ENCODE assay signal across 12 cellular contexts in genomic region chr5:173094012-173094661, GRCh38. TPM values are rescaled to one million over a fixed set of nuclear protein-coding genes. Genes with fewer than 3 reads are reported as not detected.
DNase-seq lines count a peak whose midpoint lies in the region; ATAC-seq and TF ChIP-seq lines count a peak whose summit lies in the region.
"Had no signal": no experiment of that assay in that cellular context is flagged by ENCODE, and none has a peak within 500 bp of the region (broad histone marks: within the 10 kb centered on the region; RNA-seq: fewer than 3 reads in every experiment).

No MANE protein-coding gene starts in this region.

- H3K79me2 ChIP-seq in PC-3 (ENCODE audit: low read length) = no peaks in the 10 kb centered on the region
- H3K79me2 ChIP-seq in fibroblast of lung (ENCODE audit: control insufficient read depth, insufficient read depth, low read length) = no peaks in the 10 kb centered on the region

- peaks cover 18% of the 10 kb centered on the region for H3K36me3 Mint-ChIP-seq in osteocyte (ENCODE audit: unreplicated experiment)

- in situ Hi-C loops in Caki2 (cut with HindIII; ENCODE audit: low pct_unique_long_range_greater_than_20kb, low sequenced_read_pairs) = no loop called here

- peak overlapping the region; percentile 61 for H3K27ac Mint-ChIP-seq in osteocyte (ENCODE audit: unreplicated experiment)

- H3K9ac ChIP-seq in PC-3 (ENCODE audit: low read length) = no peak overlapping the region
- H3K9ac ChIP-seq in fibroblast of lung (ENCODE audit: insufficient read depth, low read length) = no peak overlapping the region

- no peaks in the 10 kb centered on the region for H3K9me3 Mint-ChIP-seq in osteocyte (ENCODE audit: unreplicated experiment)
- H3K9me3 Mint-ChIP-seq: activated B cell treated with CpG ODN at 0.5 μM for 24 hours had no signal

- H4K20me1 ChIP-seq in PC-3 (ENCODE audit: low read length) = no peaks in the 10 kb centered on the region
- H4K20me1 ChIP-seq in fibroblast of lung (ENCODE audit: control insufficient read depth, extremely low read depth, insufficient read depth, low read length) = no peaks in the 10 kb centered on the region

- H3K36me3 ChIP-seq in PC-3 (ENCODE audit: low read depth, low read length) (no peaks in the 10 kb centered on the region), fibroblast of lung (ENCODE audit: control insufficient read depth, insufficient read depth, low read length) (no peaks in the 10 kb centered on the region)
- H3K36me3 ChIP-seq: colonic mucosa had no signal

- no TSS peak for BruUV-seq in PC-3 (replicated peaks; lab: Mats Ljungman, UMichigan)

- H3K4me1 ChIP-seq in PC-3 (ENCODE audit: insufficient read depth, low read length) (peaks cover 12% of the 10 kb centered on the region), fibroblast of lung (ENCODE audit: control insufficient read depth, extremely low read depth, insufficient read depth, low read length) (peaks cover 4% of the 10 kb centered on the region)
- H3K4me1 ChIP-seq: colonic mucosa had no signal

- H3K27ac ChIP-seq in PC-3 (ENCODE audit: low read length) (no peak overlapping the region), fibroblast of lung (ENCODE audit: insufficient read depth, low read length) (no peak overlapping the region)
- H3K27ac ChIP-seq: colonic mucosa had no signal

- CTCF ChIA-PET in PC-3 (lab: Charles Lee) = interaction anchor here (0.9 kb wide), 1 partner anchor 110 kb away, joined by 3 read pairs; no protein-coding TSS in a partner anchor

- intact Hi-C loops in PC-3 (cut with micrococcal nuclease) = no loop called here

- H3K4me2 ChIP-seq in PC-3 (ENCODE audit: low read length) = peak overlapping the region; percentile 34
- peak overlapping the region; percentile 61 for H3K4me2 ChIP-seq in fibroblast of lung (ENCODE audit: extremely low read depth, insufficient read depth, low read length)

- H3K27me3 Mint-ChIP-seq in osteocyte (ENCODE audit: unreplicated experiment) = no peaks in the 10 kb centered on the region
- H3K27me3 Mint-ChIP-seq: activated B cell treated with CpG ODN at 0.5 μM for 24 hours had no signal

- POLR2A ChIA-PET in PC-3 (lab: Charles Lee; ENCODE audit: unreplicated experiment) = no interaction called here

- H3K4me1 Mint-ChIP-seq in osteocyte (ENCODE audit: unreplicated experiment) = peaks cover 21% of the 10 kb centered on the region

- no peak for TF ChIP-seq CTCF in PC-3 (conservative IDR thresholded peaks at IDR 0.05; ENCODE audit: low read depth, low read length)
- no peak for TF ChIP-seq CTCF in fibroblast of lung (conservative IDR thresholded peaks at IDR 0.05 in 1 of 2, IDR thresholded peaks at IDR 0.05 in 1 of 2; ENCODE audit: low read depth in 1 of 2, low read length in 2 of 2)
- no peak for TF ChIP-seq CTCF in osteocyte (IDR thresholded peaks at IDR 0.05)

- no peaks in the 10 kb centered on the region for H3K9me2 ChIP-seq in PC-3 (replicated peaks; ENCODE audit: low read length)

- ATAC-seq in PC-3 = peak; percentile 78
- no peak for ATAC-seq in GM21367 (IDR thresholded peaks at IDR 0.05; ENCODE audit: unreplicated experiment)
- ATAC-seq in HG03378 (IDR thresholded peaks at IDR 0.05; ENCODE audit: unreplicated experiment) = no peak

- H3K4me3 Mint-ChIP-seq in osteocyte (ENCODE audit: unreplicated experiment) = no peak overlapping the region
- H3K4me3 Mint-ChIP-seq: activated B cell treated with CpG ODN at 0.5 μM for 24 hours had no signal

- peak; percentile 88 for DNase-seq in Caki2 (ENCODE audit: low read depth)
- peak; percentile 61 for DNase-seq in PC-3
- DNase-seq in fibroblast of lung (ENCODE audit: low read depth in 2 of 2) = peak; percentile 89 to 93
- DNase-seq in osteocyte (ENCODE audit: extremely low spot score, unreplicated experiment) = no peak
- DNase-seq in NCI-H1694 (lab: John Stamatoyannopoulos, UW) = no peak
- no peak for DNase-seq in SHP77 (lab: John Stamatoyannopoulos, UW)
- DNase-seq: activated B cell treated with CpG ODN at 0.5 μM for 24 hours, GDM1, NCI-H748 treated with DMSO at 0.1 percent for 48 hours had no signal

- no peaks in the 10 kb centered on the region for H3F3A ChIP-seq in PC-3 (ENCODE audit: low read length, unreplicated experiment)

- H3K27me3 ChIP-seq in PC-3 (ENCODE audit: low read length) (no peaks in the 10 kb centered on the region), fibroblast of lung (ENCODE audit: control insufficient read depth, insufficient read depth, low read length) (no peaks in the 10 kb centered on the region)
- H3K27me3 ChIP-seq: colonic mucosa had no signal

- H3K4me3 ChIP-seq in PC-3 (ENCODE audit: low read length) (no peak overlapping the region), fibroblast of lung (replicated peaks in 1 of 4; ENCODE audit: control extremely low read depth in 1 of 4, insufficient read depth in 1 of 4, low read depth in 3 of 4, low read length in 4 of 4) (peak overlapping the region in 1 of 4 experiments; percentile 8)
- H3K4me3 ChIP-seq: colonic mucosa had no signal

- H3K9me3 ChIP-seq in PC-3 (ENCODE audit: low read length) = no peaks in the 10 kb centered on the region
- H3K9me3 ChIP-seq in fibroblast of lung (ENCODE audit: control insufficient read depth, insufficient read depth, low read depth, low read length) = no peaks in the 10 kb centered on the region
- H3K9me3 ChIP-seq: colonic mucosa had no signal

- H2AFZ ChIP-seq in PC-3 (ENCODE audit: low read length) (no peak overlapping the region), fibroblast of lung (ENCODE audit: low read length) (no peak overlapping the region)

RNA-seq across cellular contexts. Expression of gene CREBRF, which starts 38.0 kb away (rescaled TPM):
- total RNA-seq in Caki2 (2014; rRNA removed; shearing (Covaris generic); ENCODE audit: low replicate concordance) = 8.7 and 22.1 TPM in 2 replicates
- total RNA-seq in PC-3 (2014; rRNA removed) (2.0 and 4.9 TPM in 2 replicates), fibroblast of lung (25.2 and 38.8 TPM in 2 replicates), osteocyte (22.3 and 23.8 TPM in 2 replicates)
- 9.1 and 14.4 TPM in 2 replicates for polyA plus RNA-seq in fibroblast of lung
- polyA plus RNA-seq in fibroblast of lung (2012) = 5.1 and 8.1 TPM in 2 replicates
- 13.7 and 15.4 TPM in 2 replicates for polyA minus RNA-seq in fibroblast of lung (ENCODE audit: low replicate concordance)

RNA-seq across cellular contexts. Expression of gene BNIP1, which starts 50.2 kb away (rescaled TPM):
- 25.2 and 30.4 TPM in 2 replicates for total RNA-seq in Caki2 (2014; rRNA removed; shearing (Covaris generic); ENCODE audit: low replicate concordance)
- total RNA-seq in PC-3 (2014; rRNA removed) (17.0 and 21.5 TPM in 2 replicates), fibroblast of lung (17.5 and 23.9 TPM in 2 replicates), osteocyte (10.1 and 10.5 TPM in 2 replicates)
- 23.0 and 23.5 TPM in 2 replicates for polyA plus RNA-seq in fibroblast of lung
- 15.4 and 17.7 TPM in 2 replicates for polyA plus RNA-seq in fibroblast of lung (2012)
- polyA minus RNA-seq in fibroblast of lung (ENCODE audit: low replicate concordance) = 9.7 and 26.2 TPM in 2 replicates

Comparison
In these comparisons a context has a peak if more than half of its experiments do, and no peak if none do; other contexts are left out.
1. DNase-seq: peak in Caki2 (single experiment), PC-3 (single experiment) and fibroblast of lung (2 of 2); none in osteocyte (single experiment), NCI-H1694 (single experiment) and SHP77 (0 of 2).